ENCODE assay signal across 23 cellular contexts in the genomic region with DNA sequence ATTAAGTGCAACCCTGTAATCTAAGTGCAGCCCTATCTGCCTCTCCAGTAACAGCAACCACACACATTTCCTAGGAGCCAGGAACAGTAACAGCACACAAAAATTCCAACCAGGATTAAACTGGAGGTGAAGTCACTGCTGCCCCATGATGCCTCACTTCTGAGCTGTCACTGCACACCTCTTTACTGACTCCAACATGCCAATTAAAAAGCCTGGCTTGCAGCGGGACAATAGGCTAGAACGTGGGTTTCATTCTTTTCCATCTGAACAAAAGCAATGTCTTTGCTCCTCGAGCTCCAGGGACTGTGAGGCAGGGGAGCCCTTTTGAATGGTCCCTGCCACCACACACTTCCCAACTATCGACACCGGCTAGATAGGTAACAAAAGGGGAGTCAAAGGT.
A peak's percentile ranks its signal among the peaks of the same experiment; 100 is the strongest.
DNase-seq lines count a peak whose midpoint lies in the region; ATAC-seq and TF ChIP-seq lines count a peak whose summit lies in the region.
"Had no signal": no experiment of that assay in that cellular context is flagged by ENCODE, and none has a peak within 500 bp of the region (broad histone marks: within the 10 kb centered on the region; RNA-seq: fewer than 3 reads in every experiment).

No MANE protein-coding gene starts in this region.

- peaks cover 9% of the 10 kb centered on the region for H3K36me3 Mint-ChIP-seq in nephron progenitor cell (ENCODE audit: low read depth)
- no peaks in the 10 kb centered on the region for H3K36me3 Mint-ChIP-seq in stimulated activated effector memory CD8-positive, alpha-beta T cell treated with anti-CD3 and anti-CD28 coated beads, Interleukin-12 subunit alpha, Interleukin-12 subunit beta, amount 100 ng/mL, for 72 hours
- H3K36me3 Mint-ChIP-seq: natural killer cell had no signal

- no peak for TF ChIP-seq CTCF in nephron progenitor cell (IDR thresholded peaks at IDR 0.05)
- no peak for TF ChIP-seq CTCF in body of pancreas (IDR thresholded peaks at IDR 0.05)

- no peaks in the 10 kb centered on the region for H3K4me1 ChIP-seq in body of pancreas
- H3K4me1 ChIP-seq: BE2C, psoas muscle had no signal

- H3K27me3 ChIP-seq in body of pancreas, result no peaks in the 10 kb centered on the region
- H3K27me3 ChIP-seq: BE2C had no signal

- H3K27ac Mint-ChIP-seq in nephron progenitor cell, result no peak overlapping the region
- H3K27ac Mint-ChIP-seq in stimulated activated effector memory CD8-positive, alpha-beta T cell treated with anti-CD3 and anti-CD28 coated beads, Interleukin-12 subunit alpha, Interleukin-12 subunit beta, amount 100 ng/mL, for 72 hours, result no peak overlapping the region
- H3K27ac Mint-ChIP-seq: activated CD4-positive, alpha-beta memory T cell treated with anti-CD3 and anti-CD28 coated beads, Interleukin-2, amount 10 ng/mL, durations not matched to agents 7 days and 5 days; activated T-cell treated with anti-CD3 and anti-CD28 coated beads, Interleukin-2, amount 50 U/mL, for 24 hours; natural killer cell; T-helper 1 cell treated with Interleukin-12 subunit alpha and Interleukin-12 subunit beta and Interleukin-4 antibody, amounts not matched to agents 30 μg/mL and 1 μg/mL, for 36 hours had no signal

- peaks cover 25% of the 10 kb centered on the region for H3K9me3 Mint-ChIP-seq in nephron progenitor cell
- no peaks in the 10 kb centered on the region for H3K9me3 Mint-ChIP-seq in stimulated activated effector memory CD8-positive, alpha-beta T cell treated with anti-CD3 and anti-CD28 coated beads, Interleukin-12 subunit alpha, Interleukin-12 subunit beta, amount 100 ng/mL, for 72 hours
- H3K9me3 Mint-ChIP-seq: natural killer cell had no signal

- no peak overlapping the region for H3K27ac ChIP-seq in body of pancreas
- H3K27ac ChIP-seq: 22Rv1, psoas muscle had no signal

- no peaks in the 10 kb centered on the region for H3K36me3 ChIP-seq in body of pancreas (replicated peaks in 1 of 2; ENCODE audit: insufficient read depth in 1 of 2, low read depth in 2 of 2)
- H3K36me3 ChIP-seq: BE2C, MG63 had no signal

- no peak for ATAC-seq in stimulated activated effector memory CD8-positive, alpha-beta T cell treated with anti-CD3 and anti-CD28 coated beads, Interleukin-12 subunit alpha, Interleukin-12 subunit beta, amount 100 ng/mL, for 72 hours
- ATAC-seq in HG02571 (IDR thresholded peaks at IDR 0.05; ENCODE audit: unreplicated experiment) (no peak), body of pancreas (no peak)
- ATAC-seq: natural killer cell, psoas muscle had no signal

- peaks cover 9% of the 10 kb centered on the region for H3K27me3 Mint-ChIP-seq in nephron progenitor cell (ENCODE audit: low read depth, poor library complexity)
- H3K27me3 Mint-ChIP-seq: activated CD4-positive, alpha-beta memory T cell treated with anti-CD3 and anti-CD28 coated beads, Interleukin-2, amount 10 ng/mL, durations not matched to agents 7 days and 5 days had no signal

- intact Hi-C loops in body of pancreas (cut with DNase I), result no loop called here

- DNase-seq in NCI-H2107 treated with DMSO at 0.1 percent for 48 hours (lab: John Stamatoyannopoulos, UW; ENCODE audit: unreplicated experiment), result peak; percentile 64
- DNase-seq in NCI-H2107 (lab: John Stamatoyannopoulos, UW), result no peak
- peak; percentile 37 for DNase-seq in NCI-H146 treated with DMSO at 0.1 percent for 48 hours (lab: John Stamatoyannopoulos, UW; ENCODE audit: unreplicated experiment)
- peak; percentile 58 for DNase-seq in astrocyte of the hippocampus (ENCODE audit: low read depth, low spot score)
- DNase-seq in nephron progenitor cell, result no peak
- no peak for DNase-seq in stimulated activated effector memory CD8-positive, alpha-beta T cell treated with anti-CD3 and anti-CD28 coated beads, Interleukin-12 subunit alpha, Interleukin-12 subunit beta, amount 100 ng/mL, for 72 hours (ENCODE audit: low spot score in 2 of 2)
- DNase-seq in body of pancreas, result no peak
- DNase-seq: activated CD4-positive, alpha-beta memory T cell treated with anti-CD3 and anti-CD28 coated beads, Interleukin-2, amount 10 ng/mL, durations not matched to agents 7 days and 5 days; activated naive CD4-positive, alpha-beta T cell treated with Interleukin-2 at 50 U/mL for 16 hours; activated T-cell treated with anti-CD3 and anti-CD28 coated beads, Interleukin-2, amount 50 U/mL, for 24 hours; amygdala; BE2C; Calu3; effector CD8-positive, alpha-beta T cell; MG63; natural killer cell; NCI-H1436; OCI-M1; psoas muscle; SIG-M5 had no signal

- H3K9me3 ChIP-seq in body of pancreas, result no peaks in the 10 kb centered on the region
- H3K9me3 ChIP-seq: BE2C, MG63, psoas muscle had no signal

- H3K4me3 Mint-ChIP-seq in nephron progenitor cell, result peak overlapping the region; percentile 10
- H3K4me3 Mint-ChIP-seq in stimulated activated effector memory CD8-positive, alpha-beta T cell treated with anti-CD3 and anti-CD28 coated beads, Interleukin-12 subunit alpha, Interleukin-12 subunit beta, amount 100 ng/mL, for 72 hours, result no peak overlapping the region
- H3K4me3 Mint-ChIP-seq: activated CD4-positive, alpha-beta memory T cell treated with anti-CD3 and anti-CD28 coated beads, Interleukin-2, amount 10 ng/mL, durations not matched to agents 7 days and 5 days; activated T-cell treated with anti-CD3 and anti-CD28 coated beads, Interleukin-2, amount 50 U/mL, for 24 hours; natural killer cell; T-helper 1 cell treated with Interleukin-12 subunit alpha and Interleukin-12 subunit beta and Interleukin-4 antibody, amounts not matched to agents 30 μg/mL and 1 μg/mL, for 36 hours had no signal

- H3K4me1 Mint-ChIP-seq in nephron progenitor cell, result peaks cover 37% of the 10 kb centered on the region
- H3K4me1 Mint-ChIP-seq in stimulated activated effector memory CD8-positive, alpha-beta T cell treated with anti-CD3 and anti-CD28 coated beads, Interleukin-12 subunit alpha, Interleukin-12 subunit beta, amount 100 ng/mL, for 72 hours, result peaks cover 8% of the 10 kb centered on the region

- WGBS in body of pancreas, 2 donors, result 50 to 72% methylated on average over 5 of the region's 5 CpGs

- no peak overlapping the region for H3K4me3 ChIP-seq in body of pancreas
- H3K4me3 ChIP-seq: MG63, psoas muscle had no signal

- no peak for TF ChIP-seq POLR2A in body of pancreas (IDR thresholded peaks at IDR 0.05)

Comparison
In these comparisons a context has a peak if more than half of its experiments do, and no peak if none do; other contexts are left out.
1. DNase-seq: peak in NCI-H2107 treated with DMSO at 0.1 percent for 48 hours (single experiment), NCI-H146 treated with DMSO at 0.1 percent for 48 hours (single experiment) and astrocyte of the hippocampus (single experiment); none in NCI-H2107 (single experiment), nephron progenitor cell (single experiment), stimulated activated effector memory CD8-positive, alpha-beta T cell treated with anti-CD3 and anti-CD28 coated beads, Interleukin-12 subunit alpha, Interleukin-12 subunit beta, amount 100 ng/mL, for 72 hours (0 of 2) and body of pancreas (0 of 4).